ENCODE assay signal across 1 cellular context in the genomic region with DNA sequence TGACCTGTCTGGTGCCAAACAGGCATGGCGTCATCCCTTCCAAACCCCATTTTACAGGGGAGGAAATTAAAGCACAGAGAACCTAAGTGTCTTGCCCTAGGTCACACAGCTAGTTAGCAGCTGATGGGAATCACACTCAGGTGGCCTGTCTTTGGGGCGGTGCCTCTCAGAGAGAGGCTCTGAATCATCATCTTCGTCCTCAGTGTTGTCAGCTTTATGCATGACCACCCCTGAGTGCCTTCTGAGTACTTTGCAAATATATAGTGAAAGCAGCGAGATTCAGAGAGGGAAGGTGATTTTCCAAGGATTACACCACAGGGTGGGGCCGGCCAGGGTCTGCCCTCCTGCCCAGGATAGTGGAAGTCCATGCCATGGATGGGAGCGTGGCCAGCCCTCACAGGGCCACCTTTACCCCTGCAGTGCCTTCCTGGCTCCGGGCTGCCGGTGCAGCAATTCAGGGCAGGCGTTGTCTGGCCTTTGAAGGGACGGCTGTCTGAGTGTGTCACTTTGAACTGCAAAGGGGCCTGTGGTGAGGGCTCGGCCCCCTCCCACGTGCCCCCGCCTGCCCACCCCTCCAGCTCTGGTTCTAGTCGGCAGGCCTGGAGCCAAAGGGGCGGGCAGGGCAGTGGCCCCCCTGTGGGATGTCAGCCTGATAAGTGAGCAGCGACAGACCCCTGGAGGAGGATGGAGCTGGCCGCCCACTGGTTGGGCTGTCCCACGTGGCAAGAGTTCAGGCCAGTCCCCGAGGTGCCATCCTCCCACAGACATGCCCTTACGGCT.
TF ChIP-seq lines count a peak whose summit lies in the region.

No MANE protein-coding gene starts in this region.

TF ChIP-seq in IMR-90, 13 proteins besides CTCF, POLR2A, EP300 and RAD21:
- no peak for TF ChIP-seq RFX5 (IDR thresholded peaks at IDR 0.05; ENCODE audit: low read depth, low read length)
- TF ChIP-seq RCOR1 (IDR thresholded peaks at IDR 0.05; ENCODE audit: insufficient replicate concordance, low read length): no peak
- TF ChIP-seq BHLHE40 (IDR thresholded peaks at IDR 0.05; ENCODE audit: low read depth, low read length): no peak
- no peak for TF ChIP-seq SMC3 (IDR thresholded peaks at IDR 0.05; ENCODE audit: low read depth, low read length)
- TF ChIP-seq, protein P1, sequence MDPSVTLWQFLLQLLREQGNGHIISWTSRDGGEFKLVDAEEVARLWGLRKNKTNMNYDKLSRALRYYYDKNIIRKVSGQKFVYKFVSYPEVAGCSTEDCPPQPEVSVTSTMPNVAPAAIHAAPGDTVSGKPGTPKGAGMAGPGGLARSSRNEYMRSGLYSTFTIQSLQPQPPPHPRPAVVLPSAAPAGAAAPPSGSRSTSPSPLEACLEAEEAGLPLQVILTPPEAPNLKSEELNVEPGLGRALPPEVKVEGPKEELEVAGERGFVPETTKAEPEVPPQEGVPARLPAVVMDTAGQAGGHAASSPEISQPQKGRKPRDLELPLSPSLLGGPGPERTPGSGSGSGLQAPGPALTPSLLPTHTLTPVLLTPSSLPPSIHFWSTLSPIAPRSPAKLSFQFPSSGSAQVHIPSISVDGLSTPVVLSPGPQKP (IDR thresholded peaks at IDR 0.05; ENCODE audit: borderline replicate concordance, low read depth, low read length): no peak
- no peak for TF ChIP-seq MXI1 (IDR thresholded peaks at IDR 0.05; ENCODE audit: borderline replicate concordance, low read depth, low read length)
- no peak for TF ChIP-seq MAFK (IDR thresholded peaks at IDR 0.05; ENCODE audit: low read depth, low read length)
- TF ChIP-seq, protein P2, sequence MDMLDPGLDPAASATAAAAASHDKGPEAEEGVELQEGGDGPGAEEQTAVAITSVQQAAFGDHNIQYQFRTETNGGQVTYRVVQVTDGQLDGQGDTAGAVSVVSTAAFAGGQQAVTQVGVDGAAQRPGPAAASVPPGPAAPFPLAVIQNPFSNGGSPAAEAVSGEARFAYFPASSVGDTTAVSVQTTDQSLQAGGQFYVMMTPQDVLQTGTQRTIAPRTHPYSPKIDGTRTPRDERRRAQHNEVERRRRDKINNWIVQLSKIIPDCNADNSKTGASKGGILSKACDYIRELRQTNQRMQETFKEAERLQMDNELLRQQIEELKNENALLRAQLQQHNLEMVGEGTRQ (IDR thresholded peaks at IDR 0.05; ENCODE audit: low read depth, low read length): no peak
- TF ChIP-seq CHD1 (IDR thresholded peaks at IDR 0.05; ENCODE audit: low read depth, low read length): no peak
- TF ChIP-seq CEBPB (IDR thresholded peaks at IDR 0.05; ENCODE audit: low read depth, low read length): no peak
- TF ChIP-seq FOS (IDR thresholded peaks at IDR 0.05; ENCODE audit: low read depth, low read length): no peak
- no peak for TF ChIP-seq MAZ (IDR thresholded peaks at IDR 0.05; ENCODE audit: borderline replicate concordance, low read depth, low read length)
- TF ChIP-seq NFE2L2 (IDR thresholded peaks at IDR 0.05; ENCODE audit: low read depth, low read length): no peak
